ENCODE assay signal across 27 cellular contexts in the genomic region with DNA sequence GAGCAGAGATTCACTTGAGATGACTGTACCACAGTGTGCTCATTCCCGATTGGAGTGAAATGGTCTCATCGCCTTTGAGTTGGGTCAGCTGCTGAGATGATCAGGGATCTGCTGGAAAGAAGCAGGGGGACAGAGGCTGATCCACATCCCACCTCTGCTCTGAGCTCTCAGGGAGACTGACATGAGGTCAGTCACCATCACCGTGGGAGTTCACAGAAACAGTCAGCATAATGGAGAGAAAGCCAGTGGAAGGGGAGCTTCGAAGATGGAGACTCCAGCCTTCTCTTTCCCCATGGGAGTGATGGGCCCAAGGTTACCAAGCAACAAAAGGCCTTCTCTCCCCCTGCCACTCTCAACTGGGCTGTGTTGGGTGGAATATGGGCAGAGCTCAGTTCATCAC.
"Had no signal": no experiment of that assay in that cellular context is flagged by ENCODE, and none has a peak within 500 bp of the region (broad histone marks: within the 10 kb centered on the region; RNA-seq: fewer than 3 reads in every experiment).

No MANE protein-coding gene starts in this region.

- H3K27me3 ChIP-seq: adrenal gland, body of pancreas, colonic mucosa, foreskin keratinocyte, gastrocnemius medialis had no signal

- H3K36me3 ChIP-seq: adrenal gland, colonic mucosa, gastrocnemius medialis, heart left ventricle, WERI-Rb-1 had no signal

- H3K9me3 ChIP-seq: adrenal gland, body of pancreas, colonic mucosa, gastrocnemius medialis, heart left ventricle had no signal

- H3K27ac ChIP-seq: adrenal gland, body of pancreas, colonic mucosa, foreskin keratinocyte, gastrocnemius medialis, heart left ventricle, WERI-Rb-1 had no signal

- H3K4me3 ChIP-seq: adrenal gland, body of pancreas, colonic mucosa, gastrocnemius medialis, heart left ventricle had no signal

- H3K4me1 ChIP-seq: adrenal gland, body of pancreas, colonic mucosa, foreskin keratinocyte, gastrocnemius medialis, heart left ventricle had no signal

- DNase-seq: activated B cell treated with CpG ODN at 0.5 μM for 24 hours; activated CD4-positive, alpha-beta T cell treated with anti-CD3 and anti-CD28 coated beads for 48 hours; activated CD4-positive, alpha-beta T cell treated with anti-CD3 and anti-CD28 coated beads, Interleukin-2, amount 50 U/mL, for 1 hour; activated CD4-positive, alpha-beta T cell treated with anti-CD3 and anti-CD28 coated beads, Interleukin-2, amount 50 U/mL, for 48 hours; activated CD8-positive, alpha-beta memory T cell treated with anti-CD3 and anti-CD28 coated beads for 24 hours; activated CD8-positive, alpha-beta T cell treated with anti-CD3 and anti-CD28 coated beads for 36 hours; activated effector memory CD4-positive, alpha-beta T cell treated with anti-CD3 and anti-CD28 coated beads, Interleukin-2, amount 50 U/mL, for 16 hours; activated naive CD4-positive, alpha-beta T cell treated with anti-CD3 and anti-CD28 coated beads for 36 hours; activated naive CD8-positive, alpha-beta T cell treated with anti-CD3 and anti-CD28 coated beads for 36 hours; activated naive CD8-positive, alpha-beta T cell treated with anti-CD3 and anti-CD28 coated beads, Interleukin-2, amount 50 U/mL, for 24 hours; activated T-cell treated with anti-CD3 and anti-CD28 coated beads, Interleukin-2, amount 50 U/mL, for 4 hours; adrenal gland; amygdala; aorta; body of pancreas; caudate nucleus; colonic mucosa; effector memory CD4-positive, alpha-beta T cell; endodermal cell; foreskin keratinocyte; gastrocnemius medialis; glutamatergic neuron; heart left ventricle; T-helper 1 cell; T-helper 17 cell; T1000; WERI-Rb-1 had no signal
